ENCODE assay signal across 22 cellular contexts in the genomic region with DNA sequence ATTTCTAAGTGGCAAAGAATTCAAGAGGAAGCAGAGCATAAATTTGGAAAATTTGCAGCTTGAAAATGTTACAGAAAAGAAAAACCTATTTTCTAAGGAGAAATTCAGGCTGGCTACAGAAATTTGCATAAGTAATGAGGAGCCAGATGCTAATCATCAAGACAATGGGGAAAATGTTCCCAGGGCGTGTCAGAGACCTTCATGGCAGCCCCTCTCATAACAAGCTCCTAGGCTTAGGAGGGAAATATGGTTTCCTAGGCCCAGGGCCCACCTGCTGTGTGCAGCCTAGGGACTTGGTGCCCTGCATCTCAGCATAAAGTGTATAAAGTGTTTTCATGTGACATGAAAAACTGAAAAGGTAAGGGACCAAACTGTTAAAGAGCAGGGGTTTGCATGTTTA.
A peak's percentile ranks its signal among the peaks of the same experiment; 100 is the strongest.
DNase-seq lines count a peak whose midpoint lies in the region; ATAC-seq and TF ChIP-seq lines count a peak whose summit lies in the region.
"Had no signal": no experiment of that assay in that cellular context is flagged by ENCODE, and none has a peak within 500 bp of the region (broad histone marks: within the 10 kb centered on the region; RNA-seq: fewer than 3 reads in every experiment).

No MANE protein-coding gene starts in this region.

- H3K27me3 ChIP-seq in GM23338 (ENCODE audit: insufficient read depth) (peaks cover 20% of the 10 kb centered on the region; the same call in 1 of the 2 replicates), H7 (ENCODE audit: control insufficient read depth, insufficient read depth, low read length) (peaks cover 3% of the 10 kb centered on the region; the same call in 1 of the 2 replicates), upper lobe of right lung (no peaks in the 10 kb centered on the region)
- H3K27me3 ChIP-seq: BE2C, BLaER1 had no signal

- H3K9me2 ChIP-seq in GM23338 (ENCODE audit: insufficient read depth): 0 out of 2 replicates have a peak, but pooled peaks cover 4% of the 10 kb centered on the region

- no peak overlapping the region for H2AFZ ChIP-seq in GM23338

- no peaks in the 10 kb centered on the region for H3K27me3 Mint-ChIP-seq in GM23338 (ENCODE audit: insufficient read depth, low read depth, poor library complexity)
- H3K27me3 Mint-ChIP-seq in WTC11 (ENCODE audit: low read depth): peaks cover 57% of the 10 kb centered on the region
- no peaks in the 10 kb centered on the region for H3K27me3 Mint-ChIP-seq in chondrocyte (ENCODE audit: low read depth)
- H3K27me3 Mint-ChIP-seq: CD4-positive, alpha-beta memory T cell; CD4-positive, CD25-positive, alpha-beta regulatory T cell; CD8-positive, alpha-beta memory T cell had no signal

- peak; percentile 60 for ATAC-seq in GM23338
- peak; percentile 43; the same call in 1 of the 2 replicates for ATAC-seq in WTC11
- ATAC-seq in upper lobe of right lung: no peak
- ATAC-seq: GM12878 had no signal

- H3K9me3 ChIP-seq in upper lobe of right lung: no peaks in the 10 kb centered on the region
- H3K9me3 ChIP-seq: BE2C, BLaER1 had no signal

- no peaks in the 10 kb centered on the region for H3F3A ChIP-seq in GM23338 (replicated peaks; ENCODE audit: low read depth)

- TF ChIP-seq CTCF in GM23338 (conservative IDR thresholded peaks at IDR 0.05; ENCODE audit: low read depth in 2 of 2) (no peak), WTC11 (IDR thresholded peaks at IDR 0.05) (no peak), chondrocyte (IDR thresholded peaks at IDR 0.05) (no peak), upper lobe of right lung (IDR thresholded peaks at IDR 0.05) (no peak)

- POLR2A ChIA-PET in WTC11 (lab: Charles Lee): no interaction called here

- H3K9me3 Mint-ChIP-seq in GM23338 (peaks cover 29% of the 10 kb centered on the region), WTC11 (peaks cover 32% of the 10 kb centered on the region), chondrocyte (ENCODE audit: low read depth) (peaks cover 4% of the 10 kb centered on the region)

- H3K36me3 Mint-ChIP-seq in GM23338 (ENCODE audit: low read depth): peaks cover 22% of the 10 kb centered on the region
- peaks cover 35% of the 10 kb centered on the region for H3K36me3 Mint-ChIP-seq in WTC11
- no peaks in the 10 kb centered on the region for H3K36me3 Mint-ChIP-seq in chondrocyte (ENCODE audit: low read depth)
- H3K36me3 Mint-ChIP-seq: CD14-positive monocyte; CD4-positive, alpha-beta memory T cell; CD4-positive, CD25-positive, alpha-beta regulatory T cell; CD8-positive, alpha-beta memory T cell had no signal

- no peak overlapping the region for H3K4me2 ChIP-seq in GM23338
- H3K4me2 ChIP-seq: BLaER1 had no signal

- no peak overlapping the region for H3K27ac ChIP-seq in GM23338 (ENCODE audit: low read depth)
- no peak overlapping the region for H3K27ac ChIP-seq in upper lobe of right lung
- H3K27ac ChIP-seq: BLaER1 had no signal

- H3K4me3 ChIP-seq in GM23338 (no peak overlapping the region), H7 (ENCODE audit: insufficient read depth, low read depth, low read length) (no peak overlapping the region), upper lobe of right lung (no peak overlapping the region)
- H3K4me3 ChIP-seq: BLaER1, GM12878 had no signal

- intact Hi-C loops in upper lobe of right lung (cut with DNase I): no loop called here

- H3K4me3 Mint-ChIP-seq in GM23338 (no peak overlapping the region), WTC11 (no peak overlapping the region), chondrocyte (ENCODE audit: unreplicated experiment) (no peak overlapping the region)
- H3K4me3 Mint-ChIP-seq: CD14-positive monocyte; CD4-positive, alpha-beta memory T cell; CD4-positive, CD25-positive, alpha-beta regulatory T cell; CD8-positive, alpha-beta memory T cell had no signal

- no peaks in the 10 kb centered on the region for H3K36me3 ChIP-seq in GM23338 (ENCODE audit: insufficient read depth)
- H3K36me3 ChIP-seq in H7 (replicated peaks; ENCODE audit: control insufficient read depth, insufficient read depth, low read length): no peaks in the 10 kb centered on the region
- H3K36me3 ChIP-seq in upper lobe of right lung: no peaks in the 10 kb centered on the region
- H3K36me3 ChIP-seq: BE2C, BLaER1 had no signal

- CTCF ChIA-PET in WTC11 (lab: Charles Lee): no interaction called here

- H3K27ac Mint-ChIP-seq in GM23338: no peak overlapping the region
- no peak overlapping the region for H3K27ac Mint-ChIP-seq in WTC11
- H3K27ac Mint-ChIP-seq in chondrocyte (ENCODE audit: unreplicated experiment): no peak overlapping the region
- H3K27ac Mint-ChIP-seq: CD14-positive monocyte; CD4-positive, alpha-beta memory T cell; CD4-positive, CD25-positive, alpha-beta regulatory T cell; CD8-positive, alpha-beta memory T cell had no signal

- peak; percentile 52 for DNase-seq in GM23338 (ENCODE audit: low spot score)
- peak; percentile 0 for DNase-seq in H7
- peak; percentile 32 for DNase-seq in WTC11 (ENCODE audit: low spot score)
- DNase-seq in iPS DF 4.7 (ENCODE audit: extremely low read depth, low spot score): peak; percentile 3
- DNase-seq in DMS114 treated with DMSO at 0.1 percent for 48 hours (lab: John Stamatoyannopoulos, UW; ENCODE audit: unreplicated experiment): no peak
- DNase-seq in NAMALWA (ENCODE audit: low spot score): no peak
- no peak for DNase-seq in chondrocyte (ENCODE audit: low spot score)
- DNase-seq in upper lobe of right lung: no peak
- DNase-seq: 8988T; ACHN; BE2C; C1 segment of cervical spinal cord; CD4-positive, alpha-beta memory T cell; CD4-positive, CD25-positive, alpha-beta regulatory T cell; CD8-positive, alpha-beta memory T cell; COR-L47; DMS 273 treated with DMSO at 0.1 percent for 48 hours; DMS79 treated with DMSO at 0.1 percent for 48 hours; GF-D8 had no signal

- peaks cover 15% of the 10 kb centered on the region for H3K4me1 Mint-ChIP-seq in GM23338
- peaks cover 29% of the 10 kb centered on the region for H3K4me1 Mint-ChIP-seq in WTC11
- no peaks in the 10 kb centered on the region for H3K4me1 Mint-ChIP-seq in chondrocyte (ENCODE audit: low read depth)
- H3K4me1 Mint-ChIP-seq: CD14-positive monocyte; CD4-positive, alpha-beta memory T cell; CD4-positive, CD25-positive, alpha-beta regulatory T cell; CD8-positive, alpha-beta memory T cell had no signal

- no peaks in the 10 kb centered on the region for H3K79me2 ChIP-seq in GM23338 (replicated peaks; ENCODE audit: insufficient read depth)

- no peaks in the 10 kb centered on the region for H4K20me1 ChIP-seq in GM23338 (replicated peaks; ENCODE audit: insufficient read depth)
- H4K20me1 ChIP-seq: BLaER1 had no signal

- H3K4me1 ChIP-seq in GM23338 (ENCODE audit: insufficient read depth) (peaks cover 14% of the 10 kb centered on the region; the same call in 1 of the 2 replicates), upper lobe of right lung (no peaks in the 10 kb centered on the region)
- H3K4me1 ChIP-seq: BE2C, BLaER1 had no signal

TF ChIP-seq in GM23338, 12 proteins besides CTCF, POLR2A, EP300 and RAD21:
- TF ChIP-seq CREB1 (CRISPR knock-in tag; IDR thresholded peaks at IDR 0.05; ENCODE audit: low read depth) (no peak), POLR2AphosphoS5 (IDR thresholded peaks at IDR 0.05; ENCODE audit: low read depth) (peak; percentile 36; the same call in 1 of the 2 replicates)

TF ChIP-seq in WTC11, 78 proteins besides CTCF, POLR2A, EP300 and RAD21 (continues in another document):
- TF ChIP-seq SMAD4 (CRISPR knock-in tag; IDR thresholded peaks at IDR 0.05) (no peak), ZNF263 (CRISPR knock-in tag; IDR thresholded peaks at IDR 0.05; ENCODE audit: low read depth) (no peak), CREM (CRISPR knock-in tag; IDR thresholded peaks at IDR 0.05) (no peak), ZNF121 (CRISPR knock-in tag; IDR thresholded peaks at IDR 0.05) (no peak), TEAD1 (CRISPR knock-in tag; IDR thresholded peaks at IDR 0.05) (no peak), FOXP1 (CRISPR knock-in tag; IDR thresholded peaks at IDR 0.05; ENCODE audit: borderline replicate concordance) (no peak)
- TF ChIP-seq, protein P1, sequence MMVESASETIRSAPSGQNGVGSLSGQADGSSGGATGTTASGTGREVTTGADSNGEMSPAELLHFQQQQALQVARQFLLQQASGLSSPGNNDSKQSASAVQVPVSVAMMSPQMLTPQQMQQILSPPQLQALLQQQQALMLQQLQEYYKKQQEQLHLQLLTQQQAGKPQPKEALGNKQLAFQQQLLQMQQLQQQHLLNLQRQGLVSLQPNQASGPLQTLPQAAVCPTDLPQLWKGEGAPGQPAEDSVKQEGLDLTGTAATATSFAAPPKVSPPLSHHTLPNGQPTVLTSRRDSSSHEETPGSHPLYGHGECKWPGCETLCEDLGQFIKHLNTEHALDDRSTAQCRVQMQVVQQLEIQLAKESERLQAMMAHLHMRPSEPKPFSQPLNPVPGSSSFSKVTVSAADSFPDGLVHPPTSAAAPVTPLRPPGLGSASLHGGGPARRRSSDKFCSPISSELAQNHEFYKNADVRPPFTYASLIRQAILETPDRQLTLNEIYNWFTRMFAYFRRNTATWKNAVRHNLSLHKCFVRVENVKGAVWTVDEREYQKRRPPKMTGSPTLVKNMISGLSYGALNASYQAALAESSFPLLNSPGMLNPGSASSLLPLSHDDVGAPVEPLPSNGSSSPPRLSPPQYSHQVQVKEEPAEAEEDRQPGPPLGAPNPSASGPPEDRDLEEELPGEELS (CRISPR knock-in tag; IDR thresholded peaks at IDR 0.05): no peak
- TF ChIP-seq, protein P2, sequence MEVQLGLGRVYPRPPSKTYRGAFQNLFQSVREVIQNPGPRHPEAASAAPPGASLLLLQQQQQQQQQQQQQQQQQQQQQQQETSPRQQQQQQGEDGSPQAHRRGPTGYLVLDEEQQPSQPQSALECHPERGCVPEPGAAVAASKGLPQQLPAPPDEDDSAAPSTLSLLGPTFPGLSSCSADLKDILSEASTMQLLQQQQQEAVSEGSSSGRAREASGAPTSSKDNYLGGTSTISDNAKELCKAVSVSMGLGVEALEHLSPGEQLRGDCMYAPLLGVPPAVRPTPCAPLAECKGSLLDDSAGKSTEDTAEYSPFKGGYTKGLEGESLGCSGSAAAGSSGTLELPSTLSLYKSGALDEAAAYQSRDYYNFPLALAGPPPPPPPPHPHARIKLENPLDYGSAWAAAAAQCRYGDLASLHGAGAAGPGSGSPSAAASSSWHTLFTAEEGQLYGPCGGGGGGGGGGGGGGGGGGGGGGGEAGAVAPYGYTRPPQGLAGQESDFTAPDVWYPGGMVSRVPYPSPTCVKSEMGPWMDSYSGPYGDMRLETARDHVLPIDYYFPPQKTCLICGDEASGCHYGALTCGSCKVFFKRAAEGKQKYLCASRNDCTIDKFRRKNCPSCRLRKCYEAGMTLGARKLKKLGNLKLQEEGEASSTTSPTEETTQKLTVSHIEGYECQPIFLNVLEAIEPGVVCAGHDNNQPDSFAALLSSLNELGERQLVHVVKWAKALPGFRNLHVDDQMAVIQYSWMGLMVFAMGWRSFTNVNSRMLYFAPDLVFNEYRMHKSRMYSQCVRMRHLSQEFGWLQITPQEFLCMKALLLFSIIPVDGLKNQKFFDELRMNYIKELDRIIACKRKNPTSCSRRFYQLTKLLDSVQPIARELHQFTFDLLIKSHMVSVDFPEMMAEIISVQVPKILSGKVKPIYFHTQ (CRISPR knock-in tag; IDR thresholded peaks at IDR 0.05): no peak

Comparison
In these comparisons a context has a peak if more than half of its experiments do, and no peak if none do; other contexts are left out.
1. DNase-seq: peak in GM23338 (single experiment), H7 (single experiment), WTC11 (single experiment) and iPS DF 4.7 (single experiment); none in DMS114 treated with DMSO at 0.1 percent for 48 hours (single experiment), NAMALWA (single experiment), chondrocyte (single experiment) and upper lobe of right lung (single experiment).